Comparison of ENCODE assay signal across 10 cellular contexts in genomic region chr12:6367969-6368892, GRCh38. TPM values are rescaled to one million over a fixed set of nuclear protein-coding genes. Genes with fewer than 3 reads are reported as not detected.
DNase-seq lines count a peak whose midpoint lies in the region; ATAC-seq and TF ChIP-seq lines count a peak whose summit lies in the region.
"Had no signal": no experiment of that assay in that cellular context is flagged by ENCODE, and none has a peak within 500 bp of the region (broad histone marks: within the 10 kb centered on the region; RNA-seq: fewer than 3 reads in every experiment).

No MANE protein-coding gene starts in this region.

- H3K4me3 ChIP-seq in H7 (ENCODE audit: insufficient read depth, low read depth, low read length) = no peak overlapping the region

- ATAC-seq in HG03354 (IDR thresholded peaks at IDR 0.05; ENCODE audit: poor library complexity, severe bottlenecking, unreplicated experiment) = no peak
- no peak for ATAC-seq in GM19023 (IDR thresholded peaks at IDR 0.05; ENCODE audit: unreplicated experiment)

- no peak for TF ChIP-seq CTCF in endothelial cell (IDR thresholded peaks at IDR 0.05; ENCODE audit: unreplicated experiment)

- peaks cover 35% of the 10 kb centered on the region for H3K4me1 Mint-ChIP-seq in endothelial cell (ENCODE audit: unreplicated experiment)
- peaks cover 43% of the 10 kb centered on the region for H3K4me1 Mint-ChIP-seq in stimulated activated naive CD8-positive, alpha-beta T cell treated with anti-CD3 and anti-CD28 coated beads, Interleukin-15, Interleukin-2, amounts not matched to agents 100 ng/mL and 50 ng/mL, for 24 hours (ENCODE audit: low read depth)

- no peaks in the 10 kb centered on the region for H3K9me3 Mint-ChIP-seq in endothelial cell (ENCODE audit: unreplicated experiment)
- no peaks in the 10 kb centered on the region for H3K9me3 Mint-ChIP-seq in stimulated activated naive CD8-positive, alpha-beta T cell treated with anti-CD3 and anti-CD28 coated beads, Interleukin-15, Interleukin-2, amounts not matched to agents 100 ng/mL and 50 ng/mL, for 24 hours

- DNase-seq in H7 (peak; percentile 41), OCI-M1 (lab: John Stamatoyannopoulos, UW) (peak; percentile 95), endothelial cell (ENCODE audit: low spot score) (no peak), NCI-H510A treated with DMSO at 0.1 percent for 48 hours (lab: John Stamatoyannopoulos, UW) (no peak), SK-N-DZ (ENCODE audit: low spot score) (no peak)

- H3K27me3 ChIP-seq in H7 (ENCODE audit: control insufficient read depth, insufficient read depth, low read length) = no peaks in the 10 kb centered on the region

- H3K4me3 Mint-ChIP-seq in endothelial cell (ENCODE audit: unreplicated experiment) = no peak overlapping the region
- peak overlapping the region; percentile 39 for H3K4me3 Mint-ChIP-seq in stimulated activated naive CD8-positive, alpha-beta T cell treated with anti-CD3 and anti-CD28 coated beads, Interleukin-15, Interleukin-2, amounts not matched to agents 100 ng/mL and 50 ng/mL, for 24 hours

- H3K27me3 Mint-ChIP-seq in endothelial cell (ENCODE audit: unreplicated experiment) = peaks cover 11% of the 10 kb centered on the region
- no peaks in the 10 kb centered on the region for H3K27me3 Mint-ChIP-seq in stimulated activated naive CD8-positive, alpha-beta T cell treated with anti-CD3 and anti-CD28 coated beads, Interleukin-15, Interleukin-2, amounts not matched to agents 100 ng/mL and 50 ng/mL, for 24 hours

- peak overlapping the region; percentile 31 for H3K27ac Mint-ChIP-seq in endothelial cell (ENCODE audit: unreplicated experiment)
- peak overlapping the region; percentile 79 for H3K27ac Mint-ChIP-seq in stimulated activated naive CD8-positive, alpha-beta T cell treated with anti-CD3 and anti-CD28 coated beads, Interleukin-15, Interleukin-2, amounts not matched to agents 100 ng/mL and 50 ng/mL, for 24 hours

- no peaks in the 10 kb centered on the region; the same call in 1 of the 2 replicates for H3K36me3 ChIP-seq in H7 (replicated peaks; ENCODE audit: control insufficient read depth, insufficient read depth, low read length)

- H3K36me3 Mint-ChIP-seq in endothelial cell (ENCODE audit: low read depth, unreplicated experiment) = no peaks in the 10 kb centered on the region
- no peaks in the 10 kb centered on the region for H3K36me3 Mint-ChIP-seq in stimulated activated naive CD8-positive, alpha-beta T cell treated with anti-CD3 and anti-CD28 coated beads, Interleukin-15, Interleukin-2, amounts not matched to agents 100 ng/mL and 50 ng/mL, for 24 hours (ENCODE audit: low read depth)

RNA-seq across cellular contexts. Expression of gene SCNN1A, which starts 7.1 kb away (rescaled TPM):
- total RNA-seq in H7 (2014; rRNA removed; shearing (Covaris generic)) = 28.5 and 41.7 TPM in 2 replicates
- total RNA-seq in endothelial cell (ENCODE audit: unreplicated experiment) = 2.2 TPM
- polyA plus RNA-seq in SK-N-DZ (2014; cell fraction: cytosol; rRNA removed) = not detected in 2 replicates
- not detected in 2 replicates for polyA plus RNA-seq in SK-N-DZ (2014; cell fraction: nucleus; rRNA removed)
- polyA plus RNA-seq: neural cell had no signal

RNA-seq across cellular contexts. Expression of gene LTBR, which starts 15.7 kb away (rescaled TPM):
- 2.5 and 3.6 TPM in 2 replicates for total RNA-seq in H7 (2014; rRNA removed; shearing (Covaris generic))
- total RNA-seq in endothelial cell (ENCODE audit: unreplicated experiment) = 40.3 TPM
- polyA plus RNA-seq in SK-N-DZ (2014; cell fraction: cytosol; rRNA removed) = 10.8 and 12.9 TPM in 2 replicates
- polyA plus RNA-seq in SK-N-DZ (2014; cell fraction: nucleus; rRNA removed) = 10.8 and 14.2 TPM in 2 replicates
- polyA plus RNA-seq: neural cell had no signal

RNA-seq across cellular contexts. Expression of gene TNFRSF1A, which starts 26.4 kb away (rescaled TPM):
- 83.5 and 84.6 TPM in 2 replicates for total RNA-seq in H7 (2014; rRNA removed; shearing (Covaris generic))
- 125 TPM for total RNA-seq in endothelial cell (ENCODE audit: unreplicated experiment)
- 16.6 and 21.6 TPM in 2 replicates for polyA plus RNA-seq in SK-N-DZ (2014; cell fraction: cytosol; rRNA removed)
- 10.3 and 11.6 TPM in 2 replicates for polyA plus RNA-seq in SK-N-DZ (2014; cell fraction: nucleus; rRNA removed)

RNA-seq across cellular contexts. Expression of gene PLEKHG6, which starts 57.7 kb away (rescaled TPM):
- total RNA-seq in H7 (2014; rRNA removed; shearing (Covaris generic)) = 36.5 and 43.6 TPM in 2 replicates
- 1.9 TPM for total RNA-seq in endothelial cell (ENCODE audit: unreplicated experiment)
- polyA plus RNA-seq in SK-N-DZ (2014; cell fraction: cytosol; rRNA removed) = not detected in 2 replicates
- polyA plus RNA-seq in SK-N-DZ (2014; cell fraction: nucleus; rRNA removed) = 0.30 TPM in 1 of 2 replicates, not detected in the other
- total RNA-seq: NCI-H460 had no signal
- polyA plus RNA-seq: neural cell had no signal

Comparison
In these comparisons a context has a peak if more than half of its experiments do, and no peak if none do; other contexts are left out.
1. DNase-seq: peak in H7 (single experiment) and OCI-M1 (single experiment); none in endothelial cell (single experiment), NCI-H510A treated with DMSO at 0.1 percent for 48 hours (single experiment) and SK-N-DZ (single experiment).